ENCODE assay signal across 8 cellular contexts in genomic region chr1:224333309-224333926, GRCh38. TPM values are rescaled to one million over a fixed set of nuclear protein-coding genes. Genes with fewer than 3 reads are reported as not detected.
DNase-seq lines count a peak whose midpoint lies in the region; ATAC-seq and TF ChIP-seq lines count a peak whose summit lies in the region.

No MANE protein-coding gene starts in this region.

- peak; percentile 2 for DNase-seq in stimulated activated CD4-positive, alpha-beta T cell treated with anti-CD3 and anti-CD28 coated beads, Interleukin-2, amount 100 ng/mL, for 4 hours (ENCODE audit: low read depth)
- DNase-seq in stimulated activated CD4-positive, alpha-beta T cell treated with anti-CD3 and anti-CD28 coated beads, Interleukin-15, amount 100 ng/mL, for 24 hours: no peak
- peak; percentile 94 for DNase-seq in OCI-M1 (lab: John Stamatoyannopoulos, UW)
- peak; percentile 56 for DNase-seq in cerebellum (ENCODE audit: low spot score)
- DNase-seq in lung (ENCODE audit: low spot score): no peak
- DNase-seq in aorta: no peak

- TF ChIP-seq CTCF in KMS-11 (conservative IDR thresholded peaks at IDR 0.05; ENCODE audit: low read depth, low read length) (peak; percentile 91), lung (IDR thresholded peaks at IDR 0.05; ENCODE audit: control extremely low read depth, extremely low read depth) (peak; percentile 47)

- H4K20me1 ChIP-seq in KMS-11 (ENCODE audit: insufficient read depth): no peaks in the 10 kb centered on the region

- intact Hi-C loops in aorta (cut with DNase I): no loop called here

- H3K36me3 ChIP-seq in KMS-11 (ENCODE audit: insufficient read depth) (no peaks in the 10 kb centered on the region), lung (ENCODE audit: control insufficient read depth in 2 of 2, insufficient read depth in 2 of 2, low read length in 2 of 2) (no peaks in the 10 kb centered on the region), aorta (ENCODE audit: control insufficient read depth in 1 of 2, insufficient read depth in 2 of 2, low read length in 1 of 2) (no peaks in the 10 kb centered on the region)

- 14 to 28% methylated on average over 3 of the region's 3 CpGs for WGBS in lung, 2 donors
- WGBS in aorta, 2 donors: 18 to 23% methylated on average over 3 of the region's 3 CpGs

- H3K9me3 ChIP-seq in lung (ENCODE audit: control insufficient read depth in 2 of 2, insufficient read depth in 1 of 2, low read length in 1 of 2) (no peaks in the 10 kb centered on the region), aorta (ENCODE audit: control insufficient read depth, low read length) (no peaks in the 10 kb centered on the region)

- H3K27ac ChIP-seq in KMS-11 (no peak overlapping the region), lung (ENCODE audit: low read depth in 1 of 2, low read length in 1 of 2) (no peak overlapping the region), aorta (ENCODE audit: low read depth in 1 of 2, low read length in 2 of 2) (no peak overlapping the region)

- peak overlapping the region; percentile 3; the same call in 1 of the 2 replicates for H2AFZ ChIP-seq in KMS-11 (ENCODE audit: low read depth)

- H3K9ac ChIP-seq in KMS-11: no peak overlapping the region

- H3K4me1 ChIP-seq in KMS-11 (ENCODE audit: low read depth, poor library complexity, severe bottlenecking): peaks cover 14% of the 10 kb centered on the region
- H3K4me1 ChIP-seq in lung (ENCODE audit: control insufficient read depth in 2 of 2, insufficient read depth in 2 of 2, low read length in 2 of 2): peaks cover 0 to 6% of the 10 kb centered on the region in 2 donors
- no peaks in the 10 kb centered on the region for H3K4me1 ChIP-seq in aorta (ENCODE audit: control insufficient read depth in 1 of 2, insufficient read depth in 2 of 2, low read length in 2 of 2)

- ATAC-seq in GM21737 (IDR thresholded peaks at IDR 0.05; ENCODE audit: unreplicated experiment) (peak; percentile 45), lung (ENCODE audit: insufficient read depth, low FRiP score) (peak; percentile 60), aorta (ENCODE audit: low FRiP score) (peak; percentile 80)

- peaks cover 16% of the 10 kb centered on the region for H3K79me2 ChIP-seq in KMS-11 (ENCODE audit: insufficient read depth, low read depth)

- H3K27me3 ChIP-seq in KMS-11 (ENCODE audit: insufficient read depth, low read depth): no peaks in the 10 kb centered on the region
- no peaks in the 10 kb centered on the region for H3K27me3 ChIP-seq in lung (ENCODE audit: control insufficient read depth, insufficient read depth)
- no peaks in the 10 kb centered on the region for H3K27me3 ChIP-seq in aorta (ENCODE audit: control insufficient read depth in 1 of 2, insufficient read depth in 2 of 2, low read length in 1 of 2)

- no peak overlapping the region for H3K4me2 ChIP-seq in KMS-11

- H3K4me3 ChIP-seq in KMS-11 (IDR thresholded peaks at IDR 0.05; ENCODE audit: insufficient read depth, low read depth, low read length) (no peak overlapping the region), lung (no peak overlapping the region), aorta (ENCODE audit: low read length in 2 of 2) (no peak overlapping the region)

RNA-seq across cellular contexts. Expression of gene NVL, which starts 3.4 kb away (rescaled TPM):
- 42.1 TPM for total RNA-seq in cerebellum
- total RNA-seq in lung: 10 to 100 TPM; 20.1 to 38.0 TPM
- 10 to 100 TPM; 12.8 to 41.5 TPM for polyA plus RNA-seq in lung
- total RNA-seq in aorta: 10 to 100 TPM; 19.8 to 27.9 TPM
- 10 to 100 TPM; 15.7 to 28.5 TPM for polyA plus RNA-seq in aorta

RNA-seq across cellular contexts. Expression of gene CNIH4, which starts 23.3 kb away (rescaled TPM):
- total RNA-seq in cerebellum (25.9 TPM), lung (10 to 100 TPM; 27.8 to 79.4 TPM), aorta (10 to 100 TPM; 45.3 to 45.6 TPM)
- polyA plus RNA-seq in lung (100 to 1,000 TPM; 146 TPM), aorta (10 to 100 TPM; 44.0 to 49.1 TPM)

Comparison
In these comparisons a context has a peak if more than half of its experiments do, and no peak if none do; other contexts are left out.
1. DNase-seq: peak in stimulated activated CD4-positive, alpha-beta T cell treated with anti-CD3 and anti-CD28 coated beads, Interleukin-2, amount 100 ng/mL, for 4 hours (single experiment), OCI-M1 (single experiment) and cerebellum (single experiment); none in stimulated activated CD4-positive, alpha-beta T cell treated with anti-CD3 and anti-CD28 coated beads, Interleukin-15, amount 100 ng/mL, for 24 hours (single experiment), lung (single experiment) and aorta (0 of 2).
2. Peak in every context shown above with its lines, with median percentiles within 50 percentile points of each other: ATAC-seq.